In the genomic region with DNA sequence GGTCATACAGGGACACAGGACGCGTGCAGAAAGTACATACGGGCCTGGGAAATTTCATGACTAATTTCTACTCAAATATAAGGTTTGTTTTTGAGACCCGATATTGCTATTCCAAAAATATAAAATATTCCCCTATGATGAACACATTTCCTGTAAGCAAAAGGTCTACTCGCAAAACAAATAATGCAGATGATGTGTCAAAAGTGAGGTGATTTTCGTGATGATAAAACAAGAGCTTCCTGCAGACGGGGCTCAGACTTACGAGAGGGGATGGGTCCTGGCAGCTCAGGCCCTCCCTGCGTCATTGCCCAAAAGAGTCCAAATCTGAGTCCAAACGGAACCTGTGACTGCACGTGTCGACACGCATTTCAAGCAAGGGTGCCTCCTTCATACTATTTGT, we compare ENCODE assay signal across 11 cellular contexts.
A peak's percentile ranks its signal among the peaks of the same experiment; 100 is the strongest.
DNase-seq lines count a peak whose midpoint lies in the region; ATAC-seq and TF ChIP-seq lines count a peak whose summit lies in the region.
"Had no signal": no experiment of that assay in that cellular context is flagged by ENCODE, and none has a peak within 500 bp of the region (broad histone marks: within the 10 kb centered on the region; RNA-seq: fewer than 3 reads in every experiment).

No MANE protein-coding gene starts in this region.

- no peaks in the 10 kb centered on the region for H3K27me3 ChIP-seq in neutrophil
- H3K27me3 ChIP-seq in left lung = no peaks in the 10 kb centered on the region

- CTCF ChIA-PET in Calu3 (lab: Charles Lee) (interaction anchor here (0.5 to 1.5 kb wide), 3 partner anchors 9 to 1157 kb away, joined by 3 to 8 read pairs (median 3); no protein-coding TSS in a partner anchor), T-cell (lab: Charles Lee) (interaction anchor here in 1 of 2 donors (1.3 to 1.4 kb wide), 2 partner anchors 38 to 54 kb away, joined by 3 to 4 read pairs; no protein-coding TSS in a partner anchor)

- no peaks in the 10 kb centered on the region for H3K27me3 Mint-ChIP-seq in Calu3 (ENCODE audit: unreplicated experiment)
- no peaks in the 10 kb centered on the region for H3K27me3 Mint-ChIP-seq in T-cell

- H3K9me3 ChIP-seq in neutrophil (no peaks in the 10 kb centered on the region), left lung (no peaks in the 10 kb centered on the region)
- H3K9me3 ChIP-seq: thoracic aorta had no signal

- no TSS peak for BruUV-seq in Calu3 (replicated peaks; lab: Mats Ljungman, UMichigan)

- peaks cover 93% of the 10 kb centered on the region for H3K4me1 Mint-ChIP-seq in Calu3 (ENCODE audit: low read depth, unreplicated experiment)
- peaks cover 95 to 100% (median 99%) of the 10 kb centered on the region in 3 donors for H3K4me1 Mint-ChIP-seq in T-cell

- H3K4me3 ChIP-seq in neutrophil (ENCODE audit: low read depth in 1 of 2, low read length in 1 of 2) (no peak overlapping the region), left lung (no peak overlapping the region)
- H3K4me3 ChIP-seq: thoracic aorta had no signal

- DNase-seq in Calu3 (no peak), T-cell (peak in 17 of 34 experiments; percentile 36 to 63 (median 47)), left lung (no peak)
- DNase-seq in central memory CD4-positive, alpha-beta T cell = peak; percentile 62
- DNase-seq: DMS153 had no signal

- ATAC-seq in T-cell (replicated peaks in 1 of 4) (peak in 1 of 4 experiments; percentile 15), HG02938 (IDR thresholded peaks at IDR 0.05; ENCODE audit: unreplicated experiment) (no peak), left lung (no peak), HG03457 (IDR thresholded peaks at IDR 0.05; ENCODE audit: unreplicated experiment) (no peak), GM18505 (IDR thresholded peaks at IDR 0.05; ENCODE audit: unreplicated experiment) (no peak)

- H3K27ac ChIP-seq in neutrophil (peak overlapping the region; percentile 99), left lung (peak overlapping the region in 1 of 2 donors; percentile 97)

- H3K27ac Mint-ChIP-seq in Calu3 (ENCODE audit: unreplicated experiment) (peak overlapping the region; percentile 18), T-cell (peak overlapping the region; percentile 87 to 100)

- H3K4me3 Mint-ChIP-seq in Calu3 (ENCODE audit: low read depth, unreplicated experiment) (no peak overlapping the region), T-cell (peak overlapping the region; percentile 18 to 71 (median 42))
- H3K4me3 Mint-ChIP-seq: neural crest cell had no signal

- TF ChIP-seq POLR2A in GM18505 (IDR thresholded peaks at IDR 0.05; ENCODE audit: borderline replicate concordance, extremely low read depth, insufficient read depth, insufficient read length) = no peak

- intact Hi-C loops in Calu3 (cut with micrococcal nuclease; ENCODE audit: unreplicated experiment) = loop anchor here (5.0 kb wide), 1 partner anchor 137 kb away; no protein-coding TSS in a partner anchor
- intact Hi-C loops in left lung (cut with DNase I) = loop anchor here in 1 of 2 donors (10.0 kb wide), 1 partner anchor 45 kb away; no protein-coding TSS in a partner anchor

- H3K9me3 Mint-ChIP-seq in Calu3 (ENCODE audit: low read depth, unreplicated experiment) = no peaks in the 10 kb centered on the region
- no peaks in the 10 kb centered on the region for H3K9me3 Mint-ChIP-seq in T-cell
- H3K9me3 Mint-ChIP-seq: neural crest cell had no signal

- H3K36me3 Mint-ChIP-seq in Calu3 (ENCODE audit: insufficient read depth, unreplicated experiment) = peaks cover 90% of the 10 kb centered on the region
- peaks cover 41% of the 10 kb centered on the region for H3K36me3 Mint-ChIP-seq in T-cell

- TF ChIP-seq CTCF in Calu3 (IDR thresholded peaks at IDR 0.05; ENCODE audit: unreplicated experiment) = no peak
- TF ChIP-seq CTCF in neutrophil (IDR thresholded peaks at IDR 0.05) = no peak
- no peak for TF ChIP-seq CTCF in left lung (IDR thresholded peaks at IDR 0.05)

- peaks cover 73 to 92% of the 10 kb centered on the region in 2 experiments for H3K4me1 ChIP-seq in neutrophil (ENCODE audit: control insufficient read depth in 1 of 2, insufficient read depth in 1 of 2, low read depth in 1 of 2, low read length in 1 of 2)
- peaks cover 22 to 98% of the 10 kb centered on the region in 2 donors for H3K4me1 ChIP-seq in left lung

- peaks cover 42% of the 10 kb centered on the region for H3K36me3 ChIP-seq in neutrophil
- H3K36me3 ChIP-seq in left lung = peaks cover 0 to 7% of the 10 kb centered on the region in 2 donors
- H3K36me3 ChIP-seq: thoracic aorta had no signal

- POLR2A ChIA-PET in T-cell (lab: Charles Lee) = no interaction called here
